ENCODE assay signal across 21 cellular contexts in genomic region chr16:87353613-87354012, GRCh38. TPM values are rescaled to one million over a fixed set of nuclear protein-coding genes. Genes with fewer than 3 reads are reported as not detected.
DNase-seq lines count a peak whose midpoint lies in the region; ATAC-seq, FAIRE-seq and TF ChIP-seq lines count a peak whose summit lies in the region.
"Had no signal": no experiment of that assay in that cellular context is flagged by ENCODE, and none has a peak within 500 bp of the region (broad histone marks: within the 10 kb centered on the region; RNA-seq: fewer than 3 reads in every experiment).

No MANE protein-coding gene starts in this region.

- no peaks in the 10 kb centered on the region for H3K27me3 ChIP-seq in HepG2 (ENCODE audit: control insufficient read depth in 1 of 2, insufficient read depth in 2 of 2, low read length in 2 of 2)
- no peaks in the 10 kb centered on the region for H3K27me3 ChIP-seq in right lobe of liver
- H3K27me3 ChIP-seq in WERI-Rb-1 (ENCODE audit: insufficient read depth, low read depth, severe bottlenecking), result no peaks in the 10 kb centered on the region
- H3K27me3 ChIP-seq in neuronal stem cell (ENCODE audit: control insufficient read depth in 3 of 3, insufficient read depth in 3 of 3, low read depth in 1 of 3, low read length in 3 of 3), result no peaks in the 10 kb centered on the region
- no peaks in the 10 kb centered on the region for H3K27me3 ChIP-seq in SK-N-SH (ENCODE audit: insufficient read depth)
- H3K27me3 ChIP-seq: BE2C had no signal

- H3K9me2 ChIP-seq in SK-N-SH, result no peaks in the 10 kb centered on the region

- TF ChIP-seq CTCF in HepG2 (CRISPR knock-in tag; IDR thresholded peaks at IDR 0.05), result no peak
- TF ChIP-seq CTCF in right lobe of liver (IDR thresholded peaks at IDR 0.05), result no peak
- TF ChIP-seq CTCF in WERI-Rb-1 (IDR thresholded peaks at IDR 0.05; ENCODE audit: low read depth, low read length), result no peak
- TF ChIP-seq CTCF in SK-N-SH (IDR thresholded peaks at IDR 0.05), result no peak

- TF ChIP-seq RAD21 in HepG2 (CRISPR knock-in tag; IDR thresholded peaks at IDR 0.05) (no peak), SK-N-SH (IDR thresholded peaks at IDR 0.05; ENCODE audit: low read length) (no peak)

- H3K4me3 ChIP-seq in HepG2 (replicated peaks in 1 of 3; ENCODE audit: insufficient read depth in 1 of 3, low read depth in 2 of 3, low read length in 3 of 3) (no peak overlapping the region), right lobe of liver (no peak overlapping the region), WERI-Rb-1 (ENCODE audit: low read depth, low read length) (no peak overlapping the region), neuronal stem cell (ENCODE audit: low read length in 2 of 2) (no peak overlapping the region), SK-N-SH (ENCODE audit: low read depth in 2 of 2, low read length in 1 of 2) (no peak overlapping the region)

- H2AFZ ChIP-seq in HepG2 (ENCODE audit: low read length), result no peak overlapping the region
- H2AFZ ChIP-seq in neuronal stem cell (ENCODE audit: low read length), result no peak overlapping the region
- H2AFZ ChIP-seq in SK-N-SH (ENCODE audit: low read depth), result no peak overlapping the region

- H3K4me1 ChIP-seq in HepG2 (ENCODE audit: insufficient read depth, low read length) (peaks cover 45% of the 10 kb centered on the region), right lobe of liver (no peaks in the 10 kb centered on the region), neuronal stem cell (ENCODE audit: control insufficient read depth in 2 of 2, insufficient read depth in 1 of 2, low read depth in 1 of 2, low read length in 2 of 2) (peaks cover 9 to 10% of the 10 kb centered on the region in 2 donors), SK-N-SH (ENCODE audit: control insufficient read depth in 1 of 2, insufficient read depth in 2 of 2, low read depth in 1 of 2, low read length in 1 of 2) (peaks cover 0 to 30% of the 10 kb centered on the region in 2 experiments; a peak in 3 of 4 replicates)

- in situ Hi-C loops in HepG2 (cut with HindIII; ENCODE audit: extremely low pct_ligation_motif_present, low pct_unique_long_range_greater_than_20kb), result no loop called here

- H4K20me1 ChIP-seq in HepG2 (ENCODE audit: insufficient read depth, low read length), result peaks cover 94% of the 10 kb centered on the region
- H4K20me1 ChIP-seq in SK-N-SH (ENCODE audit: insufficient read depth), result no peaks in the 10 kb centered on the region

- H2BK12ac ChIP-seq in neuronal stem cell (ENCODE audit: low read length), result peak overlapping the region; percentile 32

- H3K18ac ChIP-seq in neuronal stem cell (ENCODE audit: low read length), result peak overlapping the region; percentile 32

- H3K9me3 ChIP-seq in HepG2 (ENCODE audit: low read length), result no peaks in the 10 kb centered on the region
- H3K9me3 ChIP-seq in right lobe of liver, result no peaks in the 10 kb centered on the region
- H3K9me3 ChIP-seq in WERI-Rb-1 (ENCODE audit: severe bottlenecking), result no peaks in the 10 kb centered on the region
- H3K9me3 ChIP-seq in neuronal stem cell (replicated peaks in 1 of 2; ENCODE audit: control insufficient read depth in 2 of 2, insufficient read depth in 1 of 2, low read depth in 1 of 2, low read length in 2 of 2), result peaks cover 0 to 2% of the 10 kb centered on the region in 2 donors
- no peaks in the 10 kb centered on the region for H3K9me3 ChIP-seq in SK-N-SH
- H3K9me3 ChIP-seq: BE2C had no signal

- intact Hi-C loops in HepG2 (cut with micrococcal nuclease; ENCODE audit: unreplicated experiment), result loop anchor here (2.0 kb wide), 1 partner anchor 17 kb away; no protein-coding TSS in a partner anchor
- intact Hi-C loops in right lobe of liver (cut with DNase I), result no loop called here

- H4K8ac ChIP-seq in neuronal stem cell (ENCODE audit: low read depth, low read length), result no peak overlapping the region

- ATAC-seq in HepG2, result no peak
- ATAC-seq in right lobe of liver, result no peak
- no peak for ATAC-seq in HG02623 (IDR thresholded peaks at IDR 0.05; ENCODE audit: unreplicated experiment)
- ATAC-seq: HCT116 had no signal

- no peak overlapping the region for H2BK120ac ChIP-seq in neuronal stem cell (ENCODE audit: low read depth, low read length)

- TF ChIP-seq POLR2A in HepG2 (IDR thresholded peaks at IDR 0.05; ENCODE audit: insufficient read depth in 1 of 2, low read depth in 2 of 2, low read length in 2 of 2) (no peak), right lobe of liver (IDR thresholded peaks at IDR 0.05) (no peak)

- H3K14ac ChIP-seq in neuronal stem cell (ENCODE audit: low read length), result no peak overlapping the region

- WGBS in HepG2 (ENCODE audit: low lambda C conversion rate), result 96% methylated on average over 13 of the region's 17 CpGs
- WGBS in right lobe of liver (ENCODE audit: insufficient coverage, low coverage, low lambda C conversion rate, missing lambda C conversion rate), result 97% methylated on average over 5 of the region's 17 CpGs
- no CpG with 5 or more reads among the region's 17 CpGs for WGBS in neuronal stem cell (ENCODE audit: extremely low coverage in 2 of 2, insufficient read length in 2 of 2, insufficient replicate concordance in 1 of 2), 2 donors
- 94% methylated on average over 10 of the region's 17 CpGs for WGBS in SK-N-SH (ENCODE audit: low lambda C conversion rate)

- no peak overlapping the region for H3K23ac ChIP-seq in neuronal stem cell (ENCODE audit: low read depth, low read length, poor library complexity)

- CTCF ChIA-PET in HepG2 (lab: Yijun Ruan, JAX; ENCODE audit: low intra/inter-chr PET ratio, low total read pairs) (no interaction called here), SK-N-SH (lab: Yijun Ruan, JAX) (no interaction called here)

- peak overlapping the region; percentile 2 for H2AK5ac ChIP-seq in neuronal stem cell (ENCODE audit: low read depth, low read length)

- H3K4me2 ChIP-seq in HepG2 (ENCODE audit: low read depth, low read length) (no peak overlapping the region), neuronal stem cell (ENCODE audit: insufficient read depth, low read length, poor library complexity, severe bottlenecking) (no peak overlapping the region), SK-N-SH (no peak overlapping the region)

- no peak for FAIRE-seq in HepG2 (lab: Jason Lieb, UNC)
- FAIRE-seq: A204.1, D721Med had no signal

- TF ChIP-seq EP300 in HepG2 (IDR thresholded peaks at IDR 0.05; ENCODE audit: low read depth in 2 of 2, low read length in 2 of 2) (no peak), HepG2 (CRISPR knock-in tag; IDR thresholded peaks at IDR 0.05; ENCODE audit: borderline replicate concordance) (no peak), SK-N-SH (IDR thresholded peaks at IDR 0.05; ENCODE audit: borderline replicate concordance in 1 of 2, low read depth in 1 of 2, low read length in 1 of 2) (no peak)

- peaks cover 3% of the 10 kb centered on the region for H3F3A ChIP-seq in SK-N-SH (replicated peaks; ENCODE audit: insufficient read depth)

- H2BK5ac ChIP-seq in neuronal stem cell (ENCODE audit: low read length), result no peak overlapping the region

- H3K36me3 ChIP-seq in HepG2 (replicated peaks in 1 of 2; ENCODE audit: control insufficient read depth in 1 of 2, insufficient read depth in 2 of 2, low read length in 2 of 2) (peaks cover 39 to 88% of the 10 kb centered on the region in 2 experiments), right lobe of liver (peaks cover 0 to 30% (median 5%) of the 10 kb centered on the region in 4 donors), WERI-Rb-1 (peaks cover 11% of the 10 kb centered on the region), neuronal stem cell (replicated peaks in 1 of 2; ENCODE audit: control insufficient read depth in 2 of 2, insufficient read depth in 2 of 2, low read length in 2 of 2) (peaks cover 5 to 19% of the 10 kb centered on the region in 2 donors), SK-N-SH (replicated peaks in 1 of 2; ENCODE audit: control insufficient read depth in 1 of 2, insufficient read depth in 2 of 2, low read length in 1 of 2) (peaks cover 9 to 12% of the 10 kb centered on the region in 2 experiments)

- H3K9ac ChIP-seq in HepG2 (ENCODE audit: insufficient read depth, low read depth, low read length) (no peak overlapping the region), neuronal stem cell (ENCODE audit: low read depth, low read length, poor library complexity) (no peak overlapping the region), SK-N-SH (no peak overlapping the region)

- H4K91ac ChIP-seq in neuronal stem cell (ENCODE audit: low read depth, low read length, poor library complexity), result no peak overlapping the region

- no TSS peak for BruUV-seq in HepG2 (replicated peaks; lab: Mats Ljungman, UMichigan)

- H3K4ac ChIP-seq in neuronal stem cell (ENCODE audit: low read length), result no peak overlapping the region

- peak overlapping the region; percentile 39 for H2BK15ac ChIP-seq in neuronal stem cell (ENCODE audit: low read length)

- POLR2A ChIA-PET in HepG2 (lab: Yijun Ruan, JAX) (interaction anchor here (18.0 kb wide), 1 partner anchor 25 kb away, joined by 265 read pairs; the partner anchor contains the start of gene FBXO31), SK-N-SH (lab: Yijun Ruan, JAX) (no interaction called here)

- H3K79me1 ChIP-seq in neuronal stem cell (ENCODE audit: low read depth, low read length), result peaks cover 1% of the 10 kb centered on the region

- peaks cover 93% of the 10 kb centered on the region for H3K79me2 ChIP-seq in HepG2 (ENCODE audit: insufficient read depth, low read length)
- H3K79me2 ChIP-seq in SK-N-SH (ENCODE audit: insufficient read depth), result peaks cover 14% of the 10 kb centered on the region; the same call in 1 of the 2 replicates

- H3K27ac ChIP-seq in HepG2 (ENCODE audit: extremely low read length, insufficient read depth, low read length), result no peak overlapping the region
- H3K27ac ChIP-seq in right lobe of liver, result no peak overlapping the region
- peak overlapping the region; percentile 98 for H3K27ac ChIP-seq in WERI-Rb-1
- H3K27ac ChIP-seq in neuronal stem cell (replicated peaks; ENCODE audit: low read length), result no peak overlapping the region
- no peak overlapping the region for H3K27ac ChIP-seq in SK-N-SH (ENCODE audit: low read depth in 2 of 2, low read length in 1 of 2)

- no peak for DNase-seq in HepG2 (ENCODE audit: low spot score)
- DNase-seq in right lobe of liver, result no peak
- DNase-seq in WERI-Rb-1, result no peak
- DNase-seq in neuronal stem cell (ENCODE audit: low spot score), result no peak
- no peak for DNase-seq in retina
- no peak for DNase-seq in SK-N-SH
- DNase-seq: ACHN; BE2C; C1 segment of cervical spinal cord; CD4-positive, CD25-positive, alpha-beta regulatory T cell; CD8-positive, alpha-beta memory T cell; COR-L47; DMS153; DMS79; GF-D8; GOT3; HFFc6 had no signal

RNA-seq across cellular contexts. Expression of gene FBXO31, which starts 30.0 kb away (rescaled TPM):
- total RNA-seq in HepG2 (2016; rRNA removed; fragmentation: Illumina TruSeq; extraction: Trizol) (81.3 and 92.4 TPM in 2 replicates), right lobe of liver (10 to 100 TPM; 20.6 to 56.9 (median 31.1) TPM)
- 18.3 and 22.9 TPM in 2 replicates for total RNA-seq in HepG2 (2016; cell fraction: cytosol; rRNA removed; fragmentation: Illumina TruSeq; extraction: Trizol; ENCODE audit: low read depth)
- 64.5 and 91.5 TPM in 2 replicates for total RNA-seq in HepG2 (2016; cell fraction: insoluble cytoplasmic fraction; rRNA removed; fragmentation: Illumina TruSeq; extraction: Trizol)
- 33.7 and 38.0 TPM in 2 replicates for total RNA-seq in HepG2 (2016; cell fraction: membrane; rRNA removed; fragmentation: Illumina TruSeq; extraction: Trizol)
- total RNA-seq in HepG2 (2016; cell fraction: nucleus; rRNA removed; fragmentation: Illumina TruSeq; extraction: Trizol), result 94.4 and 107 TPM in 2 replicates
- polyA plus RNA-seq in HepG2 (2011; rRNA removed) (101 and 118 TPM in 2 replicates), SK-N-SH (2012; rRNA removed) (14.2 and 15.3 TPM in 2 replicates)
- polyA plus RNA-seq in HepG2 (2011; cell fraction: cytosol; rRNA removed), result 51.6 and 63.1 TPM in 2 replicates
- 393 and 579 TPM in 2 replicates for polyA plus RNA-seq in HepG2 (2011; cell fraction: nucleus; rRNA removed)
- 75.5 and 101 TPM in 2 replicates for polyA plus RNA-seq in HepG2 (2012)
- 6.1 and 6.4 TPM in 2 replicates for polyA plus RNA-seq in HepG2 (2016; cell fraction: cytosol; fragmentation: Illumina TruSeq; extraction: Trizol; ENCODE audit: low read depth)
- 57.9 and 71.3 TPM in 2 replicates for polyA plus RNA-seq in HepG2 (2016; cell fraction: insoluble cytoplasmic fraction; fragmentation: Illumina TruSeq; extraction: Trizol; ENCODE audit: low read depth)
- polyA plus RNA-seq in HepG2 (2016; cell fraction: membrane; fragmentation: Illumina TruSeq; extraction: Trizol; ENCODE audit: low read depth), result 18.2 and 18.3 TPM in 2 replicates
- polyA plus RNA-seq in HepG2 (2016; cell fraction: nucleus; fragmentation: Illumina TruSeq; extraction: Trizol; ENCODE audit: insufficient read depth, low read depth), result 256 and 269 TPM in 2 replicates
- 29.6 and 164 TPM in 2 replicates for polyA minus RNA-seq in HepG2 (2011; rRNA and poly(A)+ RNA removed; ENCODE audit: low replicate concordance)
- polyA minus RNA-seq in HepG2 (2011; cell fraction: cytosol; rRNA and poly(A)+ RNA removed), result 53.4 and 63.9 TPM in 2 replicates
- 202 and 208 TPM in 2 replicates for polyA minus RNA-seq in HepG2 (2011; cell fraction: nucleus; rRNA and poly(A)+ RNA removed)
- polyA plus RNA-seq in neuronal stem cell (2013, experiment 1 of 2), result 9.0 TPM
- polyA plus RNA-seq in neuronal stem cell (2013, experiment 2 of 2), result 8.4 TPM
- 4.5 and 8.4 TPM in 2 replicates for polyA plus RNA-seq in SK-N-SH (2012; cell fraction: cytosol; rRNA removed)
- 45.0 and 46.1 TPM in 2 replicates for polyA plus RNA-seq in SK-N-SH (2012; cell fraction: nucleus; rRNA removed)

RNA-seq across cellular contexts. Expression of gene C16orf95, which starts 36.4 kb away (rescaled TPM):
- total RNA-seq in HepG2 (2016; rRNA removed; fragmentation: Illumina TruSeq; extraction: Trizol), result 7.2 and 8.6 TPM in 2 replicates
- 20.8 and 21.6 TPM in 2 replicates for total RNA-seq in HepG2 (2016; cell fraction: cytosol; rRNA removed; fragmentation: Illumina TruSeq; extraction: Trizol; ENCODE audit: low read depth)
- 6.9 and 8.1 TPM in 2 replicates for total RNA-seq in HepG2 (2016; cell fraction: insoluble cytoplasmic fraction; rRNA removed; fragmentation: Illumina TruSeq; extraction: Trizol)
- 15.4 and 16.2 TPM in 2 replicates for total RNA-seq in HepG2 (2016; cell fraction: membrane; rRNA removed; fragmentation: Illumina TruSeq; extraction: Trizol)
- 6.3 TPM in 2 replicates for total RNA-seq in HepG2 (2016; cell fraction: nucleus; rRNA removed; fragmentation: Illumina TruSeq; extraction: Trizol)
- polyA plus RNA-seq in HepG2 (2011; rRNA removed), result 2.0 and 2.8 TPM in 2 replicates
- polyA plus RNA-seq in HepG2 (2011; cell fraction: cytosol; rRNA removed), result 1.3 and 3.1 TPM in 2 replicates
- polyA plus RNA-seq in HepG2 (2011; cell fraction: nucleus; rRNA removed), result 4.1 and 5.0 TPM in 2 replicates
- polyA plus RNA-seq in HepG2 (2012), result 3.8 and 4.5 TPM in 2 replicates
- 14.5 and 18.3 TPM in 2 replicates for polyA plus RNA-seq in HepG2 (2016; cell fraction: cytosol; fragmentation: Illumina TruSeq; extraction: Trizol; ENCODE audit: low read depth)
- polyA plus RNA-seq in HepG2 (2016; cell fraction: insoluble cytoplasmic fraction; fragmentation: Illumina TruSeq; extraction: Trizol; ENCODE audit: low read depth), result 6.1 and 7.7 TPM in 2 replicates
- polyA plus RNA-seq in HepG2 (2016; cell fraction: membrane; fragmentation: Illumina TruSeq; extraction: Trizol; ENCODE audit: low read depth), result 13.5 and 16.8 TPM in 2 replicates
- polyA plus RNA-seq in HepG2 (2016; cell fraction: nucleus; fragmentation: Illumina TruSeq; extraction: Trizol; ENCODE audit: insufficient read depth, low read depth), result 7.1 and 7.6 TPM in 2 replicates
- polyA minus RNA-seq in HepG2 (2011; rRNA and poly(A)+ RNA removed; ENCODE audit: low replicate concordance), result 2.1 and 2.6 TPM in 2 replicates
- 0.79 and 1.4 TPM in 2 replicates for polyA minus RNA-seq in HepG2 (2011; cell fraction: cytosol; rRNA and poly(A)+ RNA removed)
- polyA minus RNA-seq in HepG2 (2011; cell fraction: nucleus; rRNA and poly(A)+ RNA removed), result 3.7 and 5.0 TPM in 2 replicates
- 1 to 10 TPM; 1.7 to 5.5 (median 3.9) TPM for total RNA-seq in right lobe of liver
- 4.5 TPM for polyA plus RNA-seq in neuronal stem cell (2013, experiment 1 of 2)
- 4.9 TPM for polyA plus RNA-seq in neuronal stem cell (2013, experiment 2 of 2)
- polyA plus RNA-seq in SK-N-SH (2012; rRNA removed), result 3.6 and 5.0 TPM in 2 replicates
- polyA plus RNA-seq in SK-N-SH (2012; cell fraction: cytosol; rRNA removed), result 3.2 and 4.6 TPM in 2 replicates
- 5.0 and 5.9 TPM in 2 replicates for polyA plus RNA-seq in SK-N-SH (2012; cell fraction: nucleus; rRNA removed)

RNA-seq across cellular contexts. Expression of gene MAP1LC3B, which starts 38.5 kb away (rescaled TPM):
- total RNA-seq in HepG2 (2016; rRNA removed; fragmentation: Illumina TruSeq; extraction: Trizol), result 15.7 and 30.6 TPM in 2 replicates
- total RNA-seq in HepG2 (2016; cell fraction: cytosol; rRNA removed; fragmentation: Illumina TruSeq; extraction: Trizol; ENCODE audit: low read depth), result 5.5 and 7.0 TPM in 2 replicates
- 15.9 and 27.1 TPM in 2 replicates for total RNA-seq in HepG2 (2016; cell fraction: insoluble cytoplasmic fraction; rRNA removed; fragmentation: Illumina TruSeq; extraction: Trizol)
- 24.8 and 26.3 TPM in 2 replicates for total RNA-seq in HepG2 (2016; cell fraction: membrane; rRNA removed; fragmentation: Illumina TruSeq; extraction: Trizol)
- total RNA-seq in HepG2 (2016; cell fraction: nucleus; rRNA removed; fragmentation: Illumina TruSeq; extraction: Trizol), result 22.0 and 22.3 TPM in 2 replicates
- 37.4 and 37.9 TPM in 2 replicates for polyA plus RNA-seq in HepG2 (2011; rRNA removed)
- polyA plus RNA-seq in HepG2 (2011; cell fraction: cytosol; rRNA removed), result 18.1 and 36.3 TPM in 2 replicates
- polyA plus RNA-seq in HepG2 (2011; cell fraction: nucleus; rRNA removed), result 15.1 and 23.4 TPM in 2 replicates
- 68.5 and 98.3 TPM in 2 replicates for polyA plus RNA-seq in HepG2 (2012)
- 9.9 and 13.1 TPM in 2 replicates for polyA plus RNA-seq in HepG2 (2016; cell fraction: cytosol; fragmentation: Illumina TruSeq; extraction: Trizol; ENCODE audit: low read depth)
- polyA plus RNA-seq in HepG2 (2016; cell fraction: insoluble cytoplasmic fraction; fragmentation: Illumina TruSeq; extraction: Trizol; ENCODE audit: low read depth), result 65.5 and 71.9 TPM in 2 replicates
- polyA plus RNA-seq in HepG2 (2016; cell fraction: membrane; fragmentation: Illumina TruSeq; extraction: Trizol; ENCODE audit: low read depth), result 26.7 and 27.4 TPM in 2 replicates
- 42.6 and 45.0 TPM in 2 replicates for polyA plus RNA-seq in HepG2 (2016; cell fraction: nucleus; fragmentation: Illumina TruSeq; extraction: Trizol; ENCODE audit: insufficient read depth, low read depth)
- polyA minus RNA-seq in HepG2 (2011; rRNA and poly(A)+ RNA removed; ENCODE audit: low replicate concordance), result 13.2 and 15.8 TPM in 2 replicates
- 22.2 and 35.4 TPM in 2 replicates for polyA minus RNA-seq in HepG2 (2011; cell fraction: cytosol; rRNA and poly(A)+ RNA removed)
- 23.0 and 32.7 TPM in 2 replicates for polyA minus RNA-seq in HepG2 (2011; cell fraction: nucleus; rRNA and poly(A)+ RNA removed)
- 10 to 100 TPM; 16.5 to 48.8 (median 25.6) TPM for total RNA-seq in right lobe of liver
- polyA plus RNA-seq in neuronal stem cell (2013, experiment 1 of 2), result 41.5 TPM
- 41.0 TPM for polyA plus RNA-seq in neuronal stem cell (2013, experiment 2 of 2)
- polyA plus RNA-seq in SK-N-SH (2012; rRNA removed), result 33.7 and 36.9 TPM in 2 replicates
- 59.8 and 68.6 TPM in 2 replicates for polyA plus RNA-seq in SK-N-SH (2012; cell fraction: cytosol; rRNA removed)
- 15.8 and 26.7 TPM in 2 replicates for polyA plus RNA-seq in SK-N-SH (2012; cell fraction: nucleus; rRNA removed)
